Comparison of ENCODE assay signal across 14 cellular contexts in the genomic region with DNA sequence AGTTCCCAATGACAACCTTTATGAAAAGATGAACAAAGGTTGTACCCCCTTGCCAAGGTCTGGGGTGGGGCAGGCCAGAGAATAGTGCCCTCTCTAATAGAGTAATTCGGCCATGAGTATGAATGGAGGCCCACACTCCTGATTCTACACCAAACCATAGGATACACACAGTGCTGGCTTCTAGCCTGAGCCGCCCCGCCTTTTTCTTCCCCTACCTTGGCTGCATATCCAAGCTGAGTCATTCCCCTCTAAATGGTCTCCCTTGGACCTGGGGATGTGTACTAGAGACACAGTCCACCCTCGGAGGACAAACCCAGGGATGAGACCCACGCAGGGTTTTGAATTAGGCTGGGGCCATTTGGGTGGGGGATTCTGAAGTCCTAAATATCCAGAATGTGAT.
DNase-seq lines count a peak whose midpoint lies in the region; ATAC-seq and TF ChIP-seq lines count a peak whose summit lies in the region.
"Had no signal": no experiment of that assay in that cellular context is flagged by ENCODE, and none has a peak within 500 bp of the region (broad histone marks: within the 10 kb centered on the region; RNA-seq: fewer than 3 reads in every experiment).

No MANE protein-coding gene starts in this region.

- H3K4me1 ChIP-seq in breast epithelium (no peaks in the 10 kb centered on the region), PC-3 (ENCODE audit: insufficient read depth, low read length) (no peaks in the 10 kb centered on the region), foreskin keratinocyte (no peaks in the 10 kb centered on the region)

- no peak overlapping the region for H3K9ac ChIP-seq in PC-3 (ENCODE audit: low read length)
- H3K9ac ChIP-seq: BLaER1 had no signal

- H3F3A ChIP-seq in PC-3 (ENCODE audit: low read length, unreplicated experiment), result no peaks in the 10 kb centered on the region

- H3K4me3 ChIP-seq in breast epithelium (no peak overlapping the region), PC-3 (ENCODE audit: low read length) (no peak overlapping the region), foreskin fibroblast (ENCODE audit: low read depth in 1 of 2, low read length in 2 of 2) (no peak overlapping the region)
- H3K4me3 ChIP-seq: BLaER1, GM23338 had no signal

- CTCF ChIA-PET in MCF 10A (lab: Yijun Ruan, JAX) (interaction anchor here (0.6 kb wide), 2 partner anchors 203 to 1618 kb away, joined by 3 to 4 read pairs; no protein-coding TSS in a partner anchor), PC-3 (lab: Charles Lee) (no interaction called here)

- H3K36me3 Mint-ChIP-seq in MCF 10A (ENCODE audit: insufficient read depth, unreplicated experiment) (no peaks in the 10 kb centered on the region), progenitor cell of endocrine pancreas (ENCODE audit: insufficient read depth) (no peaks in the 10 kb centered on the region)
- H3K36me3 Mint-ChIP-seq: CD4-positive, CD25-positive, alpha-beta regulatory T cell had no signal

- no peak overlapping the region for H3K4me2 ChIP-seq in PC-3 (ENCODE audit: low read length)
- H3K4me2 ChIP-seq: BLaER1, GM23338 had no signal

- no peak for TF ChIP-seq POLR2A in breast epithelium (IDR thresholded peaks at IDR 0.05)

- H3K27me3 ChIP-seq in breast epithelium (no peaks in the 10 kb centered on the region), PC-3 (ENCODE audit: low read length) (0 out of 2 replicates have a peak, but pooled peaks cover 4% of the 10 kb centered on the region), foreskin keratinocyte (no peaks in the 10 kb centered on the region)
- H3K27me3 ChIP-seq: BLaER1 had no signal

- intact Hi-C loops in MCF 10A (cut with micrococcal nuclease) (no loop called here), breast epithelium (cut with DNase I; ENCODE audit: low total_unique reads) (no loop called here), PC-3 (cut with micrococcal nuclease) (no loop called here)

- H3K9me3 Mint-ChIP-seq in MCF 10A (ENCODE audit: unreplicated experiment), result no peaks in the 10 kb centered on the region
- no peaks in the 10 kb centered on the region for H3K9me3 Mint-ChIP-seq in progenitor cell of endocrine pancreas (ENCODE audit: low read depth)

- no peaks in the 10 kb centered on the region for H3K9me3 ChIP-seq in breast epithelium
- H3K9me3 ChIP-seq in PC-3 (ENCODE audit: low read length), result no peaks in the 10 kb centered on the region

- DNase-seq in MCF 10A (ENCODE audit: unreplicated experiment), result peak; percentile 54
- no peak for DNase-seq in breast epithelium (ENCODE audit: low spot score in 2 of 2)
- peak; percentile 31 for DNase-seq in PC-3
- no peak for DNase-seq in foreskin keratinocyte
- DNase-seq in progenitor cell of endocrine pancreas (ENCODE audit: low spot score, unreplicated experiment), result no peak
- DNase-seq in foreskin fibroblast, result no peak
- DNase-seq: 8988T; AML-193; CD4-positive, CD25-positive, alpha-beta regulatory T cell; DMS53; H7 had no signal

- no peaks in the 10 kb centered on the region for H3K4me1 Mint-ChIP-seq in MCF 10A (ENCODE audit: insufficient read depth, unreplicated experiment)
- peaks cover 2% of the 10 kb centered on the region for H3K4me1 Mint-ChIP-seq in progenitor cell of endocrine pancreas (ENCODE audit: low read depth)
- H3K4me1 Mint-ChIP-seq: CD4-positive, CD25-positive, alpha-beta regulatory T cell had no signal

- no peak overlapping the region for H2AFZ ChIP-seq in PC-3 (ENCODE audit: low read length)
- H2AFZ ChIP-seq: GM23338 had no signal

- no peak overlapping the region for H3K4me3 Mint-ChIP-seq in MCF 10A (ENCODE audit: unreplicated experiment)
- H3K4me3 Mint-ChIP-seq in progenitor cell of endocrine pancreas (ENCODE audit: low read depth), result no peak overlapping the region
- H3K4me3 Mint-ChIP-seq: CD4-positive, CD25-positive, alpha-beta regulatory T cell; GM23338 had no signal

- no peaks in the 10 kb centered on the region for H3K27me3 Mint-ChIP-seq in MCF 10A (ENCODE audit: insufficient read depth, unreplicated experiment)
- H3K27me3 Mint-ChIP-seq in progenitor cell of endocrine pancreas, result peaks cover 12% of the 10 kb centered on the region

- H3K79me2 ChIP-seq in PC-3 (ENCODE audit: low read length), result no peaks in the 10 kb centered on the region

- H3K36me3 ChIP-seq in breast epithelium (no peaks in the 10 kb centered on the region), PC-3 (ENCODE audit: low read depth, low read length) (no peaks in the 10 kb centered on the region)

- BruUV-seq in MCF 10A (replicated peaks; lab: Mats Ljungman, UMichigan), result no TSS peak
- BruUV-seq in PC-3 (replicated peaks; lab: Mats Ljungman, UMichigan), result no TSS peak

- no peak; the same call in 1 of the 2 replicates for ATAC-seq in PC-3
- ATAC-seq in foreskin keratinocyte, result peak; percentile 14
- no peak for ATAC-seq in GM21786 (IDR thresholded peaks at IDR 0.05; ENCODE audit: unreplicated experiment)
- ATAC-seq: GM23338 had no signal

- H3K27ac Mint-ChIP-seq in MCF 10A (ENCODE audit: low read depth, unreplicated experiment) (no peak overlapping the region), progenitor cell of endocrine pancreas (peak overlapping the region; percentile 64)
- H3K27ac Mint-ChIP-seq: CD4-positive, CD25-positive, alpha-beta regulatory T cell; GM23338 had no signal

- TF ChIP-seq CTCF in MCF 10A (IDR thresholded peaks at IDR 0.05; ENCODE audit: unreplicated experiment) (no peak), breast epithelium (IDR thresholded peaks at IDR 0.05) (no peak), PC-3 (conservative IDR thresholded peaks at IDR 0.05; ENCODE audit: low read depth, low read length) (no peak), foreskin keratinocyte (conservative IDR thresholded peaks at IDR 0.05) (no peak), progenitor cell of endocrine pancreas (IDR thresholded peaks at IDR 0.05; ENCODE audit: unreplicated experiment) (no peak), foreskin fibroblast (IDR thresholded peaks at IDR 0.05; ENCODE audit: low read depth, low read length) (no peak)

- H3K9me2 ChIP-seq in PC-3 (replicated peaks; ENCODE audit: low read length), result no peaks in the 10 kb centered on the region

- H3K27ac ChIP-seq in breast epithelium (no peak overlapping the region), PC-3 (ENCODE audit: low read length) (no peak overlapping the region), foreskin keratinocyte (no peak overlapping the region)
- H3K27ac ChIP-seq: BLaER1 had no signal

- no peaks in the 10 kb centered on the region for H4K20me1 ChIP-seq in PC-3 (ENCODE audit: low read length)
- H4K20me1 ChIP-seq: BLaER1 had no signal

- POLR2A ChIA-PET in MCF 10A (lab: Yijun Ruan, JAX) (no interaction called here), PC-3 (lab: Charles Lee; ENCODE audit: unreplicated experiment) (no interaction called here)

Comparison
In these comparisons a context has a peak if more than half of its experiments do, and no peak if none do; other contexts are left out.
1. DNase-seq: peak in MCF 10A (single experiment) and PC-3 (single experiment); none in breast epithelium (0 of 2), foreskin keratinocyte (0 of 2), progenitor cell of endocrine pancreas (single experiment) and foreskin fibroblast (0 of 2).